12 cellular contexts compared by ENCODE assay signal in genomic region chr1:71593523-71593922, GRCh38.
DNase-seq lines count a peak whose midpoint lies in the region; ATAC-seq, FAIRE-seq and TF ChIP-seq lines count a peak whose summit lies in the region.
"Had no signal": no experiment of that assay in that cellular context is flagged by ENCODE, and none has a peak within 500 bp of the region (broad histone marks: within the 10 kb centered on the region; RNA-seq: fewer than 3 reads in every experiment).

No MANE protein-coding gene starts in this region.

- no peaks in the 10 kb centered on the region for H3K9me3 ChIP-seq in BE2C
- no peaks in the 10 kb centered on the region for H3K9me3 ChIP-seq in upper lobe of right lung

- FAIRE-seq in RCC 7860 (lab: Jason Lieb, UNC): no peak
- FAIRE-seq: HepG2 had no signal

- no peaks in the 10 kb centered on the region for H3K36me3 ChIP-seq in BE2C
- no peaks in the 10 kb centered on the region for H3K36me3 ChIP-seq in upper lobe of right lung

- peak; percentile 38 for TF ChIP-seq CTCF in BE2C (IDR thresholded peaks at IDR 0.05; ENCODE audit: low read depth, low read length)
- TF ChIP-seq CTCF in fibroblast of the aortic adventitia (IDR thresholded peaks at IDR 0.05; ENCODE audit: insufficient read depth, low read length): peak; percentile 30
- TF ChIP-seq CTCF in upper lobe of right lung (IDR thresholded peaks at IDR 0.05): no peak

- no peak overlapping the region for H3K27ac ChIP-seq in upper lobe of right lung

- no peak for DNase-seq in BE2C
- peak; percentile 10 to 44 for DNase-seq in NOMO-1 (lab: John Stamatoyannopoulos, UW; ENCODE audit: unreplicated experiment in 2 of 2)
- DNase-seq in fibroblast of the aortic adventitia (ENCODE audit: low read depth): peak; percentile 21
- DNase-seq in upper lobe of right lung: no peak
- no peak for DNase-seq in NCI-H1105 (lab: John Stamatoyannopoulos, UW)
- DNase-seq in RCC 7860 (ENCODE audit: low spot score): no peak
- DNase-seq: activated naive CD4-positive, alpha-beta T cell treated with anti-CD3 and anti-CD28 coated beads, Interleukin-2, amount 50 U/mL, for 16 hours; left colon; NCI-H524 treated with DMSO at 0.1 percent for 48 hours had no signal

- peak; percentile 53 for ATAC-seq in GM18909 (IDR thresholded peaks at IDR 0.05; ENCODE audit: poor library complexity, unreplicated experiment)
- no peak for ATAC-seq in upper lobe of right lung
- ATAC-seq in HG02798 (IDR thresholded peaks at IDR 0.05; ENCODE audit: poor library complexity, unreplicated experiment): no peak
- ATAC-seq: HepG2, left colon had no signal

- intact Hi-C loops in upper lobe of right lung (cut with DNase I): no loop called here

- H3K4me3 ChIP-seq in BE2C (ENCODE audit: low read depth, low read length) (no peak overlapping the region), fibroblast of the aortic adventitia (ENCODE audit: low read depth, low read length) (no peak overlapping the region), upper lobe of right lung (no peak overlapping the region)

- no peaks in the 10 kb centered on the region for H3K4me1 ChIP-seq in BE2C
- H3K4me1 ChIP-seq in upper lobe of right lung: no peaks in the 10 kb centered on the region

- H3K27me3 ChIP-seq in BE2C: no peaks in the 10 kb centered on the region
- no peaks in the 10 kb centered on the region for H3K27me3 ChIP-seq in upper lobe of right lung

Comparison
In these comparisons a context has a peak if more than half of its experiments do, and no peak if none do; other contexts are left out.
1. DNase-seq: peak in NOMO-1 (2 of 2) and fibroblast of the aortic adventitia (single experiment); none in BE2C (single experiment), upper lobe of right lung (single experiment), NCI-H1105 (single experiment) and RCC 7860 (single experiment).